Comparison of ENCODE assay signal across 8 cellular contexts in the genomic region with DNA sequence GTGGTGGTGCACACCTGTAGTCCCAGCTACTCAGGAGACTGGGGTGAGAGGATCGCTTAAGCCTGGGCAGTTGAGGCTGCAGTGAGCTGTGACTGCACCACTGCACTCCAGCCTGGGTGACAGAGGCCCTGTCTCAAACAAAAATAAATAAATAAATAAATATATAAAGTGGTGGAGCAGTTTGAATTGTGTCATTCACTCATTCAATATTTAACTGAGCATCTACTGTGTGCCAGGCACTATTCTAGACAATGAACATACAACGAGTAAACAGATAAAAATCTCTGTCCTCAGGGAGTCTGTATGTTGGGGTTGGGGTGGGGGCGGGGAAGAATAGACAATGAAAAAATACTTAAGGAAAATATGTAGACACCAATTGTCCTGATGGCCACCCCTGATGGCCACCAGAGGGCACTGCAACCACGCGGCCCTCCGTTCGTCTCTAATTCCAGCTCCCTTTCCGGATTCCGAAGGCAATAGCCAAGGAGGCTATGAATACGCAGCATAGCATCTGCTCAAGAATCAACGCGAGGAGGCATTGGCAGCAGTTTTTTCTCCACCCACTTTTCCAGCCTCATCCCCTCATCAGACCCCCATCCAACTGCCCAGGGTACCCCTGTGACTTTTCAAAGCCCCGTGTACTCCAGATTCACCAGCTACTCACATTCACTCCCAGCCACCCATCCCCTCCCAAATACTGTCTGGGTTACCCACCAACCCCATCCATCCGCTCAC. TPM values are rescaled to one million over a fixed set of nuclear protein-coding genes. Genes with fewer than 3 reads are reported as not detected.
A peak's percentile ranks its signal among the peaks of the same experiment; 100 is the strongest.
DNase-seq lines count a peak whose midpoint lies in the region; ATAC-seq and TF ChIP-seq lines count a peak whose summit lies in the region.

No MANE protein-coding gene starts in this region.

- H3K36me3 ChIP-seq in uterus: no peaks in the 10 kb centered on the region

- H3K27me3 ChIP-seq in uterus: no peaks in the 10 kb centered on the region

- H3K27ac Mint-ChIP-seq in activated naive CD8-positive, alpha-beta T cell: peak overlapping the region; percentile 82
- peak overlapping the region; percentile 73 for H3K27ac Mint-ChIP-seq in progenitor cell of endocrine pancreas

- H3K36me3 Mint-ChIP-seq in activated naive CD8-positive, alpha-beta T cell: no peaks in the 10 kb centered on the region
- H3K36me3 Mint-ChIP-seq in progenitor cell of endocrine pancreas (ENCODE audit: insufficient read depth): peaks cover 23% of the 10 kb centered on the region

- intact Hi-C loops in Right ventricle myocardium inferior (cut with DNase I) (loop anchor here (2.0 kb wide), 1 partner anchor 320 kb away; no protein-coding TSS in a partner anchor), uterus (cut with DNase I; ENCODE audit: low total_unique reads) (no loop called here)

- peak; percentile 87 for DNase-seq in ELR (ENCODE audit: low read depth)
- peak; percentile 27 for DNase-seq in NCI-H1048 (lab: John Stamatoyannopoulos, UW)
- DNase-seq in SKM-1 treated with dmso at 0.1 percent for 144 hours (lab: John Stamatoyannopoulos, UW; ENCODE audit: unreplicated experiment): peak; percentile 66
- peak; percentile 82 for DNase-seq in Right ventricle myocardium inferior (ENCODE audit: missing footprints)
- peak; percentile 51 for DNase-seq in progenitor cell of endocrine pancreas (ENCODE audit: low spot score, unreplicated experiment)
- DNase-seq in uterus: peak; percentile 63 to 73

- H3K27ac ChIP-seq in uterus: no peak overlapping the region

- TF ChIP-seq CTCF in progenitor cell of endocrine pancreas (IDR thresholded peaks at IDR 0.05; ENCODE audit: unreplicated experiment) (peak; percentile 92), uterus (IDR thresholded peaks at IDR 0.05) (peak; percentile 79 to 89 (median 84))

- no peaks in the 10 kb centered on the region for H3K4me1 ChIP-seq in uterus

- no peaks in the 10 kb centered on the region for H3K27me3 Mint-ChIP-seq in activated naive CD8-positive, alpha-beta T cell
- H3K27me3 Mint-ChIP-seq in progenitor cell of endocrine pancreas: no peaks in the 10 kb centered on the region

- no peak for TF ChIP-seq POLR2A in uterus (IDR thresholded peaks at IDR 0.05)

- peaks cover 32% of the 10 kb centered on the region for H3K4me1 Mint-ChIP-seq in activated naive CD8-positive, alpha-beta T cell (ENCODE audit: low read depth)
- peaks cover 15% of the 10 kb centered on the region for H3K4me1 Mint-ChIP-seq in progenitor cell of endocrine pancreas (ENCODE audit: low read depth)

- ATAC-seq in Right ventricle myocardium inferior (peak; percentile 76), GM21737 (IDR thresholded peaks at IDR 0.05; ENCODE audit: unreplicated experiment) (no peak)

- no peak overlapping the region for H3K4me3 ChIP-seq in uterus

- no peaks in the 10 kb centered on the region for H3K9me3 Mint-ChIP-seq in activated naive CD8-positive, alpha-beta T cell (ENCODE audit: low read depth)
- H3K9me3 Mint-ChIP-seq in progenitor cell of endocrine pancreas (ENCODE audit: low read depth): peaks cover 7% of the 10 kb centered on the region

- peak overlapping the region; percentile 74 for H3K4me3 Mint-ChIP-seq in activated naive CD8-positive, alpha-beta T cell
- no peak overlapping the region for H3K4me3 Mint-ChIP-seq in progenitor cell of endocrine pancreas (ENCODE audit: low read depth)

- H3K9me3 ChIP-seq in uterus: no peaks in the 10 kb centered on the region

RNA-seq across cellular contexts. Expression of gene QPRT, which starts 21.4 kb away (rescaled TPM):
- total RNA-seq in Right ventricle myocardium inferior (29.2 TPM), progenitor cell of endocrine pancreas (106 and 115 TPM in 2 replicates), uterus (10 to 100 TPM; 16.7 to 54.3 (median 23.1) TPM)

RNA-seq across cellular contexts. Expression of gene SPN, which starts 37.4 kb away (rescaled TPM):
- total RNA-seq in Right ventricle myocardium inferior (1.3 TPM), progenitor cell of endocrine pancreas (0.19 and 0.20 TPM in 2 replicates), uterus (1 to 10 TPM in 1 of 4 donors, under 1 TPM in 2, not detected in 1; 0.26 to 2.4 (median 0.83) TPM)

RNA-seq across cellular contexts. Expression of gene C16orf54, which starts 45.4 kb away (rescaled TPM):
- total RNA-seq in Right ventricle myocardium inferior (0.73 TPM), progenitor cell of endocrine pancreas (0.17 and 0.38 TPM in 2 replicates), uterus (1 to 10 TPM in 1 of 4 donors, under 1 TPM in 2, not detected in 1; 0.49 to 5.1 (median 0.97) TPM)

Comparison
In these comparisons a context has a peak if more than half of its experiments do, and no peak if none do; other contexts are left out.
1. DNase-seq: peak in every context shown above with its lines; median percentile 87 in ELR; 82 in Right ventricle myocardium inferior; 68 in uterus; 66 in SKM-1 treated with dmso at 0.1 percent for 144 hours; 51 in progenitor cell of endocrine pancreas; 27 in NCI-H1048.